1 cellular context compared by ENCODE assay signal in the genomic region with DNA sequence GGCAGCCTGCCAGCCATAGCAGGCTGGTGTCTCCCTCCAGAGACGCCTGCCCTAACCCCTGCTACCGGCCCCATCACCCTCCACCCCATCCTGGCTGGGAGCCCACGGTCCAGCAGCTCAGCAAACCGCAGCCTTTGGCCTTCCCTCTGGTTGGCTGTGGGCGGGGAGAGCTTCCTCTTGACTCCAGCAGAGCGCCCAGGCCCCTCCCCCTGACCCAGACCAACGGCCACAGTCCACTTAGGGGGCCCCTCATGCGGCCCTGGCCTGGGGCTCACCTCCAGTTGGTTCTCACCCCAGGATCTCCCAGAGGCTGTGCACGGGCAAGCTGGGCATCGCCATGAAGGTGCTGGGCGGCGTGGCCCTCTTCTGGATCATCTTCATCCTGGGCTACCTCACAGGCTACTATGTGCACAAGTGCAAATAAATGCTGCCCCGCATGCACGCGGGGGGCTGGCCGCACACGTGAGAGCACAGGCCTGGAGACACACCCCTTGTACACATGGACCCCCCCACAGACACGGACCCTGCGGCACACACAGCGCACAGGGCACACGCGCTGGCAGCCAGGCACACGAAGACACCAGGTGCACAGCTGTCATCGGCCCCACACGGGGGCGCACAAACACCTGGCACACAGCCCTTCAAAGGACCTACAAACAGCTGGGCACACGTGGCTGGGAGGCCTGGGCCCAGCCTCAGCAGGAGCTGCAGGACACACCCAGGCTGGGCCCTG.
A peak's percentile ranks its signal among the peaks of the same experiment; 100 is the strongest.
TF ChIP-seq lines count a peak whose summit lies in the region.

No MANE protein-coding gene starts in this region.

TF ChIP-seq in K562, 482 proteins besides CTCF, POLR2A, EP300 and RAD21 (continued from another document and continues in another):
- TF ChIP-seq, protein P1, sequence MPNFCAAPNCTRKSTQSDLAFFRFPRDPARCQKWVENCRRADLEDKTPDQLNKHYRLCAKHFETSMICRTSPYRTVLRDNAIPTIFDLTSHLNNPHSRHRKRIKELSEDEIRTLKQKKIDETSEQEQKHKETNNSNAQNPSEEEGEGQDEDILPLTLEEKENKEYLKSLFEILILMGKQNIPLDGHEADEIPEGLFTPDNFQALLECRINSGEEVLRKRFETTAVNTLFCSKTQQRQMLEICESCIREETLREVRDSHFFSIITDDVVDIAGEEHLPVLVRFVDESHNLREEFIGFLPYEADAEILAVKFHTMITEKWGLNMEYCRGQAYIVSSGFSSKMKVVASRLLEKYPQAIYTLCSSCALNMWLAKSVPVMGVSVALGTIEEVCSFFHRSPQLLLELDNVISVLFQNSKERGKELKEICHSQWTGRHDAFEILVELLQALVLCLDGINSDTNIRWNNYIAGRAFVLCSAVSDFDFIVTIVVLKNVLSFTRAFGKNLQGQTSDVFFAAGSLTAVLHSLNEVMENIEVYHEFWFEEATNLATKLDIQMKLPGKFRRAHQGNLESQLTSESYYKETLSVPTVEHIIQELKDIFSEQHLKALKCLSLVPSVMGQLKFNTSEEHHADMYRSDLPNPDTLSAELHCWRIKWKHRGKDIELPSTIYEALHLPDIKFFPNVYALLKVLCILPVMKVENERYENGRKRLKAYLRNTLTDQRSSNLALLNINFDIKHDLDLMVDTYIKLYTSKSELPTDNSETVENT (CRISPR knock-in tag; IDR thresholded peaks at IDR 0.05) = 0 out of 2 replicates have a peak, but pooled peaks have one; percentile 65
- TF ChIP-seq PTBP1 (IDR thresholded peaks at IDR 0.05; ENCODE audit: low read depth, low read length) (no peak), ARHGAP35 (IDR thresholded peaks at IDR 0.05; ENCODE audit: partially characterized antibody) (no peak), ZNF3 (CRISPR knock-in tag; IDR thresholded peaks at IDR 0.05) (no peak), ZNF354B (CRISPR knock-in tag; IDR thresholded peaks at IDR 0.05) (no peak), SAP30 (IDR thresholded peaks at IDR 0.05; ENCODE audit: borderline replicate concordance, insufficient read depth, low read depth, low read length, poor library complexity, severe bottlenecking) (no peak), SMAD4 (CRISPR knock-in tag; conservative IDR thresholded peaks at IDR 0.05) (peak; percentile 88), SREBF1 (IDR thresholded peaks at IDR 0.05; ENCODE audit: borderline replicate concordance, low read depth, low read length) (no peak), ZNF584 (CRISPR knock-in tag; IDR thresholded peaks at IDR 0.05; ENCODE audit: low read depth) (no peak), RCOR1 (IDR thresholded peaks at IDR 0.05; ENCODE audit: borderline replicate concordance in 1 of 2, low read depth in 2 of 2, low read length in 2 of 2) (peak; percentile 53 to 83; a peak in 3 of 4 replicates), ERF (CRISPR knock-in tag; IDR thresholded peaks at IDR 0.05) (0 out of 2 replicates have a peak, but pooled peaks have one; percentile 13), MYC (IDR thresholded peaks at IDR 0.05; ENCODE audit: low read depth, low read length) (peak; percentile 97), MYC (CRISPR knock-in tag; IDR thresholded peaks at IDR 0.05; ENCODE audit: borderline replicate concordance, low read depth) (peak; percentile 88), HNRNPL (IDR thresholded peaks at IDR 0.05; ENCODE audit: low read depth, low read length) (peak; percentile 96), MCM7 (IDR thresholded peaks at IDR 0.05) (no peak), POLR2AphosphoS2 (IDR thresholded peaks at IDR 0.05; ENCODE audit: low read length) (no peak), RBFOX2 (IDR thresholded peaks at IDR 0.05; ENCODE audit: low read depth, low read length) (peak; percentile 68; the same call in 1 of the 2 replicates), MITF (IDR thresholded peaks at IDR 0.05) (no peak), TCF15 (CRISPR knock-in tag; IDR thresholded peaks at IDR 0.05) (no peak), THRA (IDR thresholded peaks at IDR 0.05) (no peak), BRF1 (IDR thresholded peaks at IDR 0.05; ENCODE audit: borderline replicate concordance, extremely low read depth, insufficient read length) (no peak), POLR2AphosphoS5 (IDR thresholded peaks at IDR 0.05; ENCODE audit: control insufficient read depth, insufficient read depth, low read depth, low read length) (no peak), BMI1 (IDR thresholded peaks at IDR 0.05; ENCODE audit: low read length) (no peak), LARP7 (IDR thresholded peaks at IDR 0.05) (no peak), JUND (IDR thresholded peaks at IDR 0.05; ENCODE audit: borderline replicate concordance, low read depth, low read length) (peak; percentile 45; the same call in 1 of the 2 replicates), JUND (tag; IDR thresholded peaks at IDR 0.05; ENCODE audit: borderline replicate concordance, low read depth, low read length) (peak; percentile 55; the same call in 1 of the 3 replicates), CBX8 (IDR thresholded peaks at IDR 0.05; ENCODE audit: borderline replicate concordance, extremely low read depth, low read depth, low read length, poor library complexity, severe bottlenecking) (no peak), CBX5 (IDR thresholded peaks at IDR 0.05; ENCODE audit: borderline replicate concordance, low read depth) (no peak), PML (IDR thresholded peaks at IDR 0.05; ENCODE audit: low read length) (peak; percentile 45; the same call in 1 of the 2 replicates), FOXM1 (IDR thresholded peaks at IDR 0.05; ENCODE audit: low read depth) (no peak), FOXM1 (CRISPR knock-in tag; IDR thresholded peaks at IDR 0.05; ENCODE audit: low read depth) (no peak), SRSF1 (IDR thresholded peaks at IDR 0.05; ENCODE audit: low read depth, low read length) (no peak), XRCC3 (IDR thresholded peaks at IDR 0.05) (no peak), ZNF830 (CRISPR knock-in tag; IDR thresholded peaks at IDR 0.05) (no peak), CC2D1A (IDR thresholded peaks at IDR 0.05) (no peak), TBP (optimal IDR thresholded peaks at IDR 0.05; ENCODE audit: low read depth, low read length) (peak; percentile 36), NEUROD1 (IDR thresholded peaks at IDR 0.05; ENCODE audit: borderline replicate concordance, low read depth, low read length, partially characterized antibody) (peak; percentile 65), ZNF277 (CRISPR knock-in tag; IDR thresholded peaks at IDR 0.05; ENCODE audit: borderline replicate concordance) (no peak)
- TF ChIP-seq, protein P2, sequence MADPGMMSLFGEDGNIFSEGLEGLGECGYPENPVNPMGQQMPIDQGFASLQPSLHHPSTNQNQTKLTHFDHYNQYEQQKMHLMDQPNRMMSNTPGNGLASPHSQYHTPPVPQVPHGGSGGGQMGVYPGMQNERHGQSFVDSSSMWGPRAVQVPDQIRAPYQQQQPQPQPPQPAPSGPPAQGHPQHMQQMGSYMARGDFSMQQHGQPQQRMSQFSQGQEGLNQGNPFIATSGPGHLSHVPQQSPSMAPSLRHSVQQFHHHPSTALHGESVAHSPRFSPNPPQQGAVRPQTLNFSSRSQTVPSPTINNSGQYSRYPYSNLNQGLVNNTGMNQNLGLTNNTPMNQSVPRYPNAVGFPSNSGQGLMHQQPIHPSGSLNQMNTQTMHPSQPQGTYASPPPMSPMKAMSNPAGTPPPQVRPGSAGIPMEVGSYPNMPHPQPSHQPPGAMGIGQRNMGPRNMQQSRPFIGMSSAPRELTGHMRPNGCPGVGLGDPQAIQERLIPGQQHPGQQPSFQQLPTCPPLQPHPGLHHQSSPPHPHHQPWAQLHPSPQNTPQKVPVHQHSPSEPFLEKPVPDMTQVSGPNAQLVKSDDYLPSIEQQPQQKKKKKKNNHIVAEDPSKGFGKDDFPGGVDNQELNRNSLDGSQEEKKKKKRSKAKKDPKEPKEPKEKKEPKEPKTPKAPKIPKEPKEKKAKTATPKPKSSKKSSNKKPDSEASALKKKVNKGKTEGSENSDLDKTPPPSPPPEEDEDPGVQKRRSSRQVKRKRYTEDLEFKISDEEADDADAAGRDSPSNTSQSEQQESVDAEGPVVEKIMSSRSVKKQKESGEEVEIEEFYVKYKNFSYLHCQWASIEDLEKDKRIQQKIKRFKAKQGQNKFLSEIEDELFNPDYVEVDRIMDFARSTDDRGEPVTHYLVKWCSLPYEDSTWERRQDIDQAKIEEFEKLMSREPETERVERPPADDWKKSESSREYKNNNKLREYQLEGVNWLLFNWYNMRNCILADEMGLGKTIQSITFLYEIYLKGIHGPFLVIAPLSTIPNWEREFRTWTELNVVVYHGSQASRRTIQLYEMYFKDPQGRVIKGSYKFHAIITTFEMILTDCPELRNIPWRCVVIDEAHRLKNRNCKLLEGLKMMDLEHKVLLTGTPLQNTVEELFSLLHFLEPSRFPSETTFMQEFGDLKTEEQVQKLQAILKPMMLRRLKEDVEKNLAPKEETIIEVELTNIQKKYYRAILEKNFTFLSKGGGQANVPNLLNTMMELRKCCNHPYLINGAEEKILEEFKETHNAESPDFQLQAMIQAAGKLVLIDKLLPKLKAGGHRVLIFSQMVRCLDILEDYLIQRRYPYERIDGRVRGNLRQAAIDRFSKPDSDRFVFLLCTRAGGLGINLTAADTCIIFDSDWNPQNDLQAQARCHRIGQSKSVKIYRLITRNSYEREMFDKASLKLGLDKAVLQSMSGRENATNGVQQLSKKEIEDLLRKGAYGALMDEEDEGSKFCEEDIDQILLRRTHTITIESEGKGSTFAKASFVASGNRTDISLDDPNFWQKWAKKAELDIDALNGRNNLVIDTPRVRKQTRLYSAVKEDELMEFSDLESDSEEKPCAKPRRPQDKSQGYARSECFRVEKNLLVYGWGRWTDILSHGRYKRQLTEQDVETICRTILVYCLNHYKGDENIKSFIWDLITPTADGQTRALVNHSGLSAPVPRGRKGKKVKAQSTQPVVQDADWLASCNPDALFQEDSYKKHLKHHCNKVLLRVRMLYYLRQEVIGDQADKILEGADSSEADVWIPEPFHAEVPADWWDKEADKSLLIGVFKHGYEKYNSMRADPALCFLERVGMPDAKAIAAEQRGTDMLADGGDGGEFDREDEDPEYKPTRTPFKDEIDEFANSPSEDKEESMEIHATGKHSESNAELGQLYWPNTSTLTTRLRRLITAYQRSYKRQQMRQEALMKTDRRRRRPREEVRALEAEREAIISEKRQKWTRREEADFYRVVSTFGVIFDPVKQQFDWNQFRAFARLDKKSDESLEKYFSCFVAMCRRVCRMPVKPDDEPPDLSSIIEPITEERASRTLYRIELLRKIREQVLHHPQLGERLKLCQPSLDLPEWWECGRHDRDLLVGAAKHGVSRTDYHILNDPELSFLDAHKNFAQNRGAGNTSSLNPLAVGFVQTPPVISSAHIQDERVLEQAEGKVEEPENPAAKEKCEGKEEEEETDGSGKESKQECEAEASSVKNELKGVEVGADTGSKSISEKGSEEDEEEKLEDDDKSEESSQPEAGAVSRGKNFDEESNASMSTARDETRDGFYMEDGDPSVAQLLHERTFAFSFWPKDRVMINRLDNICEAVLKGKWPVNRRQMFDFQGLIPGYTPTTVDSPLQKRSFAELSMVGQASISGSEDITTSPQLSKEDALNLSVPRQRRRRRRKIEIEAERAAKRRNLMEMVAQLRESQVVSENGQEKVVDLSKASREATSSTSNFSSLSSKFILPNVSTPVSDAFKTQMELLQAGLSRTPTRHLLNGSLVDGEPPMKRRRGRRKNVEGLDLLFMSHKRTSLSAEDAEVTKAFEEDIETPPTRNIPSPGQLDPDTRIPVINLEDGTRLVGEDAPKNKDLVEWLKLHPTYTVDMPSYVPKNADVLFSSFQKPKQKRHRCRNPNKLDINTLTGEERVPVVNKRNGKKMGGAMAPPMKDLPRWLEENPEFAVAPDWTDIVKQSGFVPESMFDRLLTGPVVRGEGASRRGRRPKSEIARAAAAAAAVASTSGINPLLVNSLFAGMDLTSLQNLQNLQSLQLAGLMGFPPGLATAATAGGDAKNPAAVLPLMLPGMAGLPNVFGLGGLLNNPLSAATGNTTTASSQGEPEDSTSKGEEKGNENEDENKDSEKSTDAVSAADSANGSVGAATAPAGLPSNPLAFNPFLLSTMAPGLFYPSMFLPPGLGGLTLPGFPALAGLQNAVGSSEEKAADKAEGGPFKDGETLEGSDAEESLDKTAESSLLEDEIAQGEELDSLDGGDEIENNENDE (IDR thresholded peaks at IDR 0.05; ENCODE audit: low read depth, low read length) = no peak
- TF ChIP-seq, protein P3, sequence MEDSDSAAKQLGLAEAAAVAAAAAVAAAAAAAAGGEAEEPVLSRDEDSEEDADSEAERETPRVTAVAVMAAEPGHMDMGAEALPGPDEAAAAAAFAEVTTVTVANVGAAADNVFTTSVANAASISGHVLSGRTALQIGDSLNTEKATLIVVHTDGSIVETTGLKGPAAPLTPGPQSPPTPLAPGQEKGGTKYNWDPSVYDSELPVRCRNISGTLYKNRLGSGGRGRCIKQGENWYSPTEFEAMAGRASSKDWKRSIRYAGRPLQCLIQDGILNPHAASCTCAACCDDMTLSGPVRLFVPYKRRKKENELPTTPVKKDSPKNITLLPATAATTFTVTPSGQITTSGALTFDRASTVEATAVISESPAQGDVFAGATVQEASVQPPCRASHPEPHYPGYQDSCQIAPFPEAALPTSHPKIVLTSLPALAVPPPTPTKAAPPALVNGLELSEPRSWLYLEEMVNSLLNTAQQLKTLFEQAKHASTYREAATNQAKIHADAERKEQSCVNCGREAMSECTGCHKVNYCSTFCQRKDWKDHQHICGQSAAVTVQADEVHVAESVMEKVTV (CRISPR knock-in tag; IDR thresholded peaks at IDR 0.05) = no peak
